Comparison of ENCODE assay signal across 33 cellular contexts in genomic region chr11:118961189-118961588, GRCh38. TPM values are rescaled to one million over a fixed set of nuclear protein-coding genes. Genes with fewer than 3 reads are reported as not detected.
"Had no signal": no experiment of that assay in that cellular context is flagged by ENCODE, and none has a peak within 500 bp of the region (broad histone marks: within the 10 kb centered on the region; RNA-seq: fewer than 3 reads in every experiment).

No MANE protein-coding gene starts in this region.

- H3K27me3 Mint-ChIP-seq: activated CD8-positive, alpha-beta T cell treated with anti-CD3 and anti-CD28 coated beads for 36 hours had no signal

- H3K4me3 ChIP-seq: adrenal gland, body of pancreas, breast epithelium, MG63, SJSA1 had no signal

- H3K36me3 ChIP-seq: adrenal gland, breast epithelium, MG63, SJSA1 had no signal

- H3K9ac ChIP-seq: SK-N-SH had no signal

- H3K36me3 Mint-ChIP-seq: activated naive CD4-positive, alpha-beta T cell treated with anti-CD3 and anti-CD28 coated beads, Interleukin-2, amount 50 U/mL, for 72 hours had no signal

- H3K27me3 ChIP-seq: adrenal gland, body of pancreas, breast epithelium, MG63, SJSA1 had no signal

- H3K9me3 Mint-ChIP-seq: activated CD4-positive, alpha-beta T cell treated with anti-CD3 and anti-CD28 coated beads, Interleukin-2, amount 10 ng/mL, durations not matched to agents 24 days and 14 days; activated CD8-positive, alpha-beta T cell treated with anti-CD3 and anti-CD28 coated beads for 36 hours; activated naive CD4-positive, alpha-beta T cell treated with anti-CD3 and anti-CD28 coated beads for 36 hours; activated naive CD4-positive, alpha-beta T cell treated with anti-CD3 and anti-CD28 coated beads, Interleukin-2, amount 50 U/mL, for 72 hours; activated T-cell treated with anti-CD3 and anti-CD28 coated beads, Interleukin-2, amount 50 U/mL, for 4 hours; activated T-helper 1 cell treated with anti-CD3 and anti-CD28 coated beads, Interleukin-12 subunit alpha, Interleukin-12 subunit beta, Interleukin-2, Interleukin-4 antibody, amounts not matched to agents 30 ng/mL and 10 ng/mL and 1 ng/mL, durations not matched to agents 14 hours and 24 hours and 36 hours; T-helper 1 cell treated with Interleukin-12 subunit alpha and Interleukin-12 subunit beta and Interleukin-4 antibody, amounts not matched to agents 30 μg/mL and 1 μg/mL, for 36 hours; T-helper 2 cell treated with Interferon-gamma antibody and Interleukin-4, amounts not matched to agents 5 μg/mL and 100 μg/mL, for 36 hours had no signal

- H3K27ac ChIP-seq: adrenal gland, body of pancreas, breast epithelium, SJSA1 had no signal

- FAIRE-seq: astrocyte, TTC549 had no signal

- DNase-seq: activated CD4-positive, alpha-beta T cell treated with anti-CD3 and anti-CD28 coated beads, Interleukin-2, amount 10 ng/mL, durations not matched to agents 24 days and 14 days; activated CD4-positive, alpha-beta T cell treated with anti-CD3 and anti-CD28 coated beads, Interleukin-2, amount 50 U/mL, for 4 hours; activated CD8-positive, alpha-beta memory T cell treated with anti-CD3 and anti-CD28 coated beads, Interleukin-2, amount 50 U/mL, for 4 hours; activated CD8-positive, alpha-beta T cell treated with anti-CD3 and anti-CD28 coated beads for 36 hours; activated gamma-delta T cell treated with Interleukin-2 at 50 U/mL for 16 hours; activated naive CD4-positive, alpha-beta T cell treated with anti-CD3 and anti-CD28 coated beads for 36 hours; activated T-cell treated with anti-CD3 and anti-CD28 coated beads for 4 hours; activated T-cell treated with anti-CD3 and anti-CD28 coated beads, Interleukin-2, amount 50 U/mL, for 4 hours; adrenal gland; body of pancreas; Kasumi-1; MG63; NCI-H1048; NCI-H1105 treated with DMSO at 0.1 percent for 48 hours; NCI-H1436; NCI-H1694; NCI-H1930; NCI-H2081 treated with DMSO at 0.1 percent for 48 hours; NCI-H226; NCI-H446 treated with DMSO at 0.1 percent for 48 hours; NCI-H524; SHP77 treated with DMSO at 0.1 percent for 48 hours; SK-N-SH had no signal

- H3K4me3 Mint-ChIP-seq: activated CD4-positive, alpha-beta T cell treated with anti-CD3 and anti-CD28 coated beads, Interleukin-2, amount 10 ng/mL, durations not matched to agents 24 days and 14 days; activated CD8-positive, alpha-beta T cell treated with anti-CD3 and anti-CD28 coated beads for 36 hours; activated naive CD4-positive, alpha-beta T cell treated with anti-CD3 and anti-CD28 coated beads for 36 hours; activated T-cell treated with anti-CD3 and anti-CD28 coated beads, Interleukin-2, amount 50 U/mL, for 4 hours; activated T-helper 1 cell treated with anti-CD3 and anti-CD28 coated beads, Interleukin-12 subunit alpha, Interleukin-12 subunit beta, Interleukin-2, Interleukin-4 antibody, amounts not matched to agents 30 ng/mL and 10 ng/mL and 1 ng/mL, durations not matched to agents 14 hours and 24 hours and 36 hours; T-helper 1 cell treated with Interleukin-12 subunit alpha and Interleukin-12 subunit beta and Interleukin-4 antibody, amounts not matched to agents 30 μg/mL and 1 μg/mL, for 36 hours; T-helper 2 cell treated with Interferon-gamma antibody and Interleukin-4, amounts not matched to agents 5 μg/mL and 100 μg/mL, for 36 hours had no signal

- H3K9me2 ChIP-seq: SK-N-SH had no signal

- H3K9me3 ChIP-seq: adrenal gland, body of pancreas, breast epithelium, MG63, SJSA1, SK-N-SH had no signal

- H3K4me1 ChIP-seq: adrenal gland, body of pancreas, breast epithelium, SJSA1 had no signal

- H3K27ac Mint-ChIP-seq: activated CD4-positive, alpha-beta T cell treated with anti-CD3 and anti-CD28 coated beads, Interleukin-2, amount 10 ng/mL, durations not matched to agents 24 days and 14 days; activated CD8-positive, alpha-beta T cell treated with anti-CD3 and anti-CD28 coated beads for 36 hours; activated naive CD4-positive, alpha-beta T cell treated with anti-CD3 and anti-CD28 coated beads for 36 hours; activated T-helper 1 cell treated with anti-CD3 and anti-CD28 coated beads, Interleukin-12 subunit alpha, Interleukin-12 subunit beta, Interleukin-2, Interleukin-4 antibody, amounts not matched to agents 30 ng/mL and 10 ng/mL and 1 ng/mL, durations not matched to agents 14 hours and 24 hours and 36 hours; T-helper 1 cell treated with Interleukin-12 subunit alpha and Interleukin-12 subunit beta and Interleukin-4 antibody, amounts not matched to agents 30 μg/mL and 1 μg/mL, for 36 hours; T-helper 2 cell treated with Interferon-gamma antibody and Interleukin-4, amounts not matched to agents 5 μg/mL and 100 μg/mL, for 36 hours had no signal

- H3K4me2 ChIP-seq: SK-N-SH had no signal

- ATAC-seq: activated CD8-positive, alpha-beta T cell treated with anti-CD3 and anti-CD28 coated beads for 36 hours; activated naive CD4-positive, alpha-beta T cell treated with anti-CD3 and anti-CD28 coated beads, Interleukin-2, amount 50 U/mL, for 72 hours; activated T-cell treated with anti-CD3 and anti-CD28 coated beads, Interleukin-2, amount 50 U/mL, for 4 hours; body of pancreas had no signal

RNA-seq across cellular contexts. Expression of gene UPK2, which starts 5.1 kb away (rescaled TPM):
- total RNA-seq: activated CD4-positive, alpha-beta T cell treated with anti-CD3 and anti-CD28 coated beads, Interleukin-2, amount 10 ng/mL, durations not matched to agents 24 days and 14 days; activated T-cell treated with anti-CD3 and anti-CD28 coated beads, Interleukin-2, amount 50 U/mL, for 4 hours; activated T-helper 1 cell treated with anti-CD3 and anti-CD28 coated beads, Interleukin-12 subunit alpha, Interleukin-12 subunit beta, Interleukin-2, Interleukin-4 antibody, amounts not matched to agents 30 ng/mL and 10 ng/mL and 1 ng/mL, durations not matched to agents 14 hours and 24 hours and 36 hours; adrenal gland; astrocyte; body of pancreas; breast epithelium; cardiac septum; RPMI7951; SJSA1 had no signal

RNA-seq across cellular contexts. Expression of gene FOXR1, which starts 10.4 kb away (rescaled TPM):
- total RNA-seq: activated CD4-positive, alpha-beta T cell treated with anti-CD3 and anti-CD28 coated beads, Interleukin-2, amount 10 ng/mL, durations not matched to agents 24 days and 14 days; activated CD8-positive, alpha-beta T cell treated with anti-CD3 and anti-CD28 coated beads for 36 hours; activated naive CD4-positive, alpha-beta T cell treated with anti-CD3 and anti-CD28 coated beads for 36 hours; activated naive CD4-positive, alpha-beta T cell treated with anti-CD3 and anti-CD28 coated beads, Interleukin-2, amount 50 U/mL, for 72 hours; activated T-cell treated with anti-CD3 and anti-CD28 coated beads, Interleukin-2, amount 50 U/mL, for 4 hours; activated T-helper 1 cell treated with anti-CD3 and anti-CD28 coated beads, Interleukin-12 subunit alpha, Interleukin-12 subunit beta, Interleukin-2, Interleukin-4 antibody, amounts not matched to agents 30 ng/mL and 10 ng/mL and 1 ng/mL, durations not matched to agents 14 hours and 24 hours and 36 hours; adrenal gland; astrocyte; body of pancreas; breast epithelium; cardiac septum; RPMI7951; SJSA1 had no signal
- polyA plus RNA-seq: adrenal gland, SK-N-SH had no signal
